Comparison of ENCODE assay signal across 1 cellular context in the genomic region with DNA sequence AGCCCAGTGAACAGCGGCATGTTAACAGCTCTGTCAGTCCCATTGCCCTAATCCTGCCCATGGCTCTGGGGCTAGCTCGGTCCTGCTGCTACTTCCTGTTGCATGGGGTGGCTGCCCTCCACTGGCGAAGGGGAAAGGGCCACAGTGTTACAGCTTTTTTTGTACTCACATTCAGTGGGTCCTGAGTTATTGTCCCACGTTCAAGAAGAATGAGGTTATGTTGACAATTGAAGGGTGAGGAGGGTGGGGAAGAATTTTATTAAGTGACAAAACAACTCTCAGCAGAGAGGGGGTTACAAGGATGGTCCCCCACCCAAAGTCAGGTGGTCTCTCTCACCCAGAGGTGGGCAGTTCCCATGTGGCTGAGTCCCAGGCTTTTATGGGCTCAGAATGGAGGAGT.
TF ChIP-seq lines count a peak whose summit lies in the region.

No MANE protein-coding gene starts in this region.

TF ChIP-seq in K562, 482 proteins besides CTCF, POLR2A, EP300 and RAD21 (continued from another document):
- TF ChIP-seq, protein P1, sequence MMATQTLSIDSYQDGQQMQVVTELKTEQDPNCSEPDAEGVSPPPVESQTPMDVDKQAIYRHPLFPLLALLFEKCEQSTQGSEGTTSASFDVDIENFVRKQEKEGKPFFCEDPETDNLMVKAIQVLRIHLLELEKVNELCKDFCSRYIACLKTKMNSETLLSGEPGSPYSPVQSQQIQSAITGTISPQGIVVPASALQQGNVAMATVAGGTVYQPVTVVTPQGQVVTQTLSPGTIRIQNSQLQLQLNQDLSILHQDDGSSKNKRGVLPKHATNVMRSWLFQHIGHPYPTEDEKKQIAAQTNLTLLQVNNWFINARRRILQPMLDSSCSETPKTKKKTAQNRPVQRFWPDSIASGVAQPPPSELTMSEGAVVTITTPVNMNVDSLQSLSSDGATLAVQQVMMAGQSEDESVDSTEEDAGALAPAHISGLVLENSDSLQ (IDR thresholded peaks at IDR 0.05), result no peak
- TF ChIP-seq PML (IDR thresholded peaks at IDR 0.05; ENCODE audit: low read length), result no peak
- TF ChIP-seq ZNF764 (CRISPR knock-in tag; IDR thresholded peaks at IDR 0.05; ENCODE audit: low read depth), result no peak
- TF ChIP-seq CEBPB (tag; IDR thresholded peaks at IDR 0.05), result no peak
TF ChIP-seq in K562: peak in this region for 1.
